ENCODE assay signal across 9 cellular contexts in the genomic region with DNA sequence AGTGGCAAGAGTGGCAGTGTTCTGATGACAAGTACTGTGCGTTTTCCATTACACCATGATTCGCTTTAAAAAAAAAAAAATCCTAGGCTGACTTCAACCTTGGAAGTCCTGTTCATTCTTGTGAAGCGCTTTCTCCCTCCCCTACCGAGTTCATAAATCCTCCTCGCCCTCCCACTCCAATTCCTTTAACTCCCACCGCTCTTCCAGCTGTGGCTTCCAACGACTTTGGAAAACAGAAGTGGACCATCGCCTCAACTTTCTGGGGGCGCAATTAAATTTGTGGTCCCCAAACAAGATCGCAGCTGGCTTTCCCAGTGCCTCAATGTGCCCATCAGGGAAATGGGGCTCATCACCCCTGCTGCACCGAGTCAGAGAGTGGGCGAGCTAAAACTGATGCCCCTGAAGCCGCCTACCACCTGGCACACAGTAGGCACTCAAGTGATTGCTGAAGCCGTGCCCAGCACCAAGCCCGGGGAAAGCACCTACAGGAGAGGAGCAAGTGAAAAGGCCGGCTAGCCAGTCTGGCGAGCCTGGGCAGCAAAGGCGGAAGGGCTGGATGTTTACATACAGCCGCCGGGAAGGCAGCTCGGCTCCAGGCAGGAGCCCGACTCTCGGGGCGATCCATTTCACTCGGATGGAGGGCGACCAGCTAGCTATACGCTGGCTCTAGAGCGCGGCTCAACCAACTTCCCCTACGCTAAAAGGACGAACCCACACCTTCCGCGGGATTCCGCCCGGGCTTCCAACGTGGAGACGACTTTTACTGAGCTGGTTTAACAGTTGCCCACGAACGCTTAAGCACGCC. TPM values are rescaled to one million over a fixed set of nuclear protein-coding genes. Genes with fewer than 3 reads are reported as not detected.
DNase-seq lines count a peak whose midpoint lies in the region; ATAC-seq and TF ChIP-seq lines count a peak whose summit lies in the region.
"Had no signal": no experiment of that assay in that cellular context is flagged by ENCODE, and none has a peak within 500 bp of the region (broad histone marks: within the 10 kb centered on the region; RNA-seq: fewer than 3 reads in every experiment).

No MANE protein-coding gene starts in this region.

- H3K9me3 Mint-ChIP-seq in activated CD8-positive, alpha-beta memory T cell treated with anti-CD3 and anti-CD28 coated beads, Interleukin-2, amount 10 ng/mL, durations not matched to agents 7 days and 5 days (ENCODE audit: low read depth) = no peaks in the 10 kb centered on the region
- H3K9me3 Mint-ChIP-seq in CD8-positive, alpha-beta memory T cell = peaks cover 0 to 3% (median 0%) of the 10 kb centered on the region in 5 donors
- H3K9me3 Mint-ChIP-seq: natural killer cell had no signal

- peak overlapping the region; percentile 56 for H3K4me2 ChIP-seq in neural cell (ENCODE audit: low read length)

- no peak overlapping the region for H3K27ac Mint-ChIP-seq in activated CD8-positive, alpha-beta memory T cell treated with anti-CD3 and anti-CD28 coated beads, Interleukin-2, amount 10 ng/mL, durations not matched to agents 7 days and 5 days
- no peak overlapping the region for H3K27ac Mint-ChIP-seq in CD8-positive, alpha-beta memory T cell
- H3K27ac Mint-ChIP-seq: natural killer cell had no signal

- H3K79me2 ChIP-seq in neural cell (replicated peaks; ENCODE audit: insufficient read depth, low read length) = peaks cover 45% of the 10 kb centered on the region

- no peak for DNase-seq in activated CD8-positive, alpha-beta memory T cell treated with anti-CD3 and anti-CD28 coated beads, Interleukin-2, amount 10 ng/mL, durations not matched to agents 7 days and 5 days
- DNase-seq in activated CD8-positive, alpha-beta memory T cell treated with anti-CD3 and anti-CD28 coated beads for 24 hours = no peak
- DNase-seq in Kasumi-1 (lab: John Stamatoyannopoulos, UW) = peak; percentile 57 to 60
- peak; percentile 29 for DNase-seq in WERI-Rb-1
- peak; percentile 66 for DNase-seq in fibroblast of villous mesenchyme (ENCODE audit: low read depth)
- DNase-seq in CD8-positive, alpha-beta memory T cell = no peak
- no peak for DNase-seq in effector CD4-positive, alpha-beta T cell
- DNase-seq: natural killer cell had no signal

- TF ChIP-seq CTCF in WERI-Rb-1 (IDR thresholded peaks at IDR 0.05; ENCODE audit: low read depth, low read length) (no peak), fibroblast of villous mesenchyme (IDR thresholded peaks at IDR 0.05; ENCODE audit: insufficient read depth, low read depth, low read length) (no peak), neural cell (IDR thresholded peaks at IDR 0.05; ENCODE audit: poor library complexity, severe bottlenecking) (no peak)

- TF ChIP-seq EP300 in neural cell (conservative IDR thresholded peaks at IDR 0.05; ENCODE audit: poor library complexity, severe bottlenecking) = no peak

- no peaks in the 10 kb centered on the region for H4K20me1 ChIP-seq in neural cell (ENCODE audit: insufficient read depth)

- no peaks in the 10 kb centered on the region for H3F3A ChIP-seq in neural cell (ENCODE audit: insufficient read depth, low read length, poor library complexity, severe bottlenecking)

- H3K9me2 ChIP-seq in neural cell (ENCODE audit: insufficient read depth, low read length) = no peaks in the 10 kb centered on the region

- H3K9me3 ChIP-seq in WERI-Rb-1 (ENCODE audit: severe bottlenecking) (no peaks in the 10 kb centered on the region), neural cell (ENCODE audit: low read length) (no peaks in the 10 kb centered on the region)
- no peaks in the 10 kb centered on the region for H3K9me3 ChIP-seq in CD8-positive, alpha-beta memory T cell (ENCODE audit: low read length)

- H3K27ac ChIP-seq in WERI-Rb-1 (no peak overlapping the region; the same call in 1 of the 2 replicates), neural cell (ENCODE audit: low read length) (no peak overlapping the region)
- no peak overlapping the region for H3K27ac ChIP-seq in CD8-positive, alpha-beta memory T cell (ENCODE audit: low read depth, low read length)

- H3K4me1 Mint-ChIP-seq in activated CD8-positive, alpha-beta memory T cell treated with anti-CD3 and anti-CD28 coated beads, Interleukin-2, amount 10 ng/mL, durations not matched to agents 7 days and 5 days = peaks cover 7% of the 10 kb centered on the region
- peaks cover 0 to 8% (median 0%) of the 10 kb centered on the region in 3 donors for H3K4me1 Mint-ChIP-seq in CD8-positive, alpha-beta memory T cell
- H3K4me1 Mint-ChIP-seq: natural killer cell had no signal

- H3K4me3 Mint-ChIP-seq in activated CD8-positive, alpha-beta memory T cell treated with anti-CD3 and anti-CD28 coated beads, Interleukin-2, amount 10 ng/mL, durations not matched to agents 7 days and 5 days = peak overlapping the region; percentile 54
- peak overlapping the region in 3 of 7 donors; percentile 9 to 61 (median 43) for H3K4me3 Mint-ChIP-seq in CD8-positive, alpha-beta memory T cell
- H3K4me3 Mint-ChIP-seq: natural killer cell had no signal

- H3K4me1 ChIP-seq in CD8-positive, alpha-beta memory T cell (ENCODE audit: insufficient read depth, low read length) = no peaks in the 10 kb centered on the region

- CTCF ChIA-PET in activated CD8-positive, alpha-beta memory T cell treated with anti-CD3 and anti-CD28 coated beads, Interleukin-2, amount 10 ng/mL, durations not matched to agents 7 days and 5 days (lab: Charles Lee) = interaction anchor here (1.1 kb wide), 1 partner anchor 10 kb away, joined by 3 read pairs; no protein-coding TSS in a partner anchor
- CTCF ChIA-PET in CD8-positive, alpha-beta memory T cell (lab: Charles Lee) = no interaction called here

- H3K27me3 ChIP-seq in WERI-Rb-1 (ENCODE audit: insufficient read depth, low read depth, severe bottlenecking) (no peaks in the 10 kb centered on the region), neural cell (ENCODE audit: insufficient read depth, low read depth, low read length) (no peaks in the 10 kb centered on the region)
- peaks cover 10% of the 10 kb centered on the region for H3K27me3 ChIP-seq in CD8-positive, alpha-beta memory T cell (ENCODE audit: insufficient read depth, low read length, poor library complexity, severe bottlenecking)

- peaks cover 45% of the 10 kb centered on the region for H3K27me3 Mint-ChIP-seq in activated CD8-positive, alpha-beta memory T cell treated with anti-CD3 and anti-CD28 coated beads, Interleukin-2, amount 10 ng/mL, durations not matched to agents 7 days and 5 days
- H3K27me3 Mint-ChIP-seq in CD8-positive, alpha-beta memory T cell = peaks cover 34 to 60% of the 10 kb centered on the region in 2 donors

- peak overlapping the region; percentile 56 for H3K9ac ChIP-seq in neural cell (ENCODE audit: low read length)

- no peak for TF ChIP-seq RAD21 in neural cell (conservative IDR thresholded peaks at IDR 0.05)

- H3K4me3 ChIP-seq in WERI-Rb-1 (ENCODE audit: low read depth, low read length) = peak overlapping the region; percentile 83
- H3K4me3 ChIP-seq in fibroblast of villous mesenchyme (ENCODE audit: low read depth, low read length) = peak overlapping the region; percentile 75
- H3K4me3 ChIP-seq in neural cell (ENCODE audit: low read length) = peak overlapping the region; percentile 87
- H3K4me3 ChIP-seq in CD8-positive, alpha-beta memory T cell (ENCODE audit: low read length) = no peak overlapping the region

- no peaks in the 10 kb centered on the region for H3K36me3 Mint-ChIP-seq in activated CD8-positive, alpha-beta memory T cell treated with anti-CD3 and anti-CD28 coated beads, Interleukin-2, amount 10 ng/mL, durations not matched to agents 7 days and 5 days
- no peaks in the 10 kb centered on the region for H3K36me3 Mint-ChIP-seq in CD8-positive, alpha-beta memory T cell
- H3K36me3 Mint-ChIP-seq: natural killer cell had no signal

- H2AFZ ChIP-seq in neural cell (ENCODE audit: low read depth, low read length) = no peak overlapping the region

- H3K36me3 ChIP-seq in WERI-Rb-1 (no peaks in the 10 kb centered on the region), neural cell (ENCODE audit: insufficient read depth, low read length) (no peaks in the 10 kb centered on the region)
- H3K36me3 ChIP-seq in CD8-positive, alpha-beta memory T cell (ENCODE audit: insufficient read depth, low read length) = no peaks in the 10 kb centered on the region

- POLR2A ChIA-PET in CD8-positive, alpha-beta memory T cell (lab: Charles Lee) = no interaction called here

- no peak for ATAC-seq in activated CD8-positive, alpha-beta memory T cell treated with anti-CD3 and anti-CD28 coated beads, Interleukin-2, amount 10 ng/mL, durations not matched to agents 7 days and 5 days

TF ChIP-seq in neural cell, 6 proteins besides CTCF, POLR2A, EP300 and RAD21:
- TF ChIP-seq MXI1 (conservative IDR thresholded peaks at IDR 0.05; ENCODE audit: poor library complexity, severe bottlenecking) (peak; percentile 33), POLR2AphosphoS5 (IDR thresholded peaks at IDR 0.05) (no peak)

RNA-seq across cellular contexts. Expression of a gene that starts 1.3 kb away (rescaled TPM):
- not detected for total RNA-seq in activated CD8-positive, alpha-beta memory T cell treated with anti-CD3 and anti-CD28 coated beads, Interleukin-2, amount 10 ng/mL, durations not matched to agents 7 days and 5 days
- total RNA-seq in fibroblast of villous mesenchyme = 10.3 and 14.7 TPM in 2 replicates
- 1.9 and 2.1 TPM in 2 replicates for polyA plus RNA-seq in neural cell
- polyA minus RNA-seq in neural cell = 4.4 and 5.1 TPM in 2 replicates
- under 1 TPM; 0.22 to 0.24 TPM for total RNA-seq in CD8-positive, alpha-beta memory T cell
- polyA plus RNA-seq in CD8-positive, alpha-beta memory T cell = not detected

Comparison
In these comparisons a context has a peak if more than half of its experiments do, and no peak if none do; other contexts are left out.
1. DNase-seq: peak in Kasumi-1 (2 of 2), WERI-Rb-1 (single experiment) and fibroblast of villous mesenchyme (single experiment); none in activated CD8-positive, alpha-beta memory T cell treated with anti-CD3 and anti-CD28 coated beads, Interleukin-2, amount 10 ng/mL, durations not matched to agents 7 days and 5 days (single experiment), activated CD8-positive, alpha-beta memory T cell treated with anti-CD3 and anti-CD28 coated beads for 24 hours (single experiment), CD8-positive, alpha-beta memory T cell (0 of 5) and effector CD4-positive, alpha-beta T cell (single experiment).